ENCODE assay signal across 8 cellular contexts in the genomic region with DNA sequence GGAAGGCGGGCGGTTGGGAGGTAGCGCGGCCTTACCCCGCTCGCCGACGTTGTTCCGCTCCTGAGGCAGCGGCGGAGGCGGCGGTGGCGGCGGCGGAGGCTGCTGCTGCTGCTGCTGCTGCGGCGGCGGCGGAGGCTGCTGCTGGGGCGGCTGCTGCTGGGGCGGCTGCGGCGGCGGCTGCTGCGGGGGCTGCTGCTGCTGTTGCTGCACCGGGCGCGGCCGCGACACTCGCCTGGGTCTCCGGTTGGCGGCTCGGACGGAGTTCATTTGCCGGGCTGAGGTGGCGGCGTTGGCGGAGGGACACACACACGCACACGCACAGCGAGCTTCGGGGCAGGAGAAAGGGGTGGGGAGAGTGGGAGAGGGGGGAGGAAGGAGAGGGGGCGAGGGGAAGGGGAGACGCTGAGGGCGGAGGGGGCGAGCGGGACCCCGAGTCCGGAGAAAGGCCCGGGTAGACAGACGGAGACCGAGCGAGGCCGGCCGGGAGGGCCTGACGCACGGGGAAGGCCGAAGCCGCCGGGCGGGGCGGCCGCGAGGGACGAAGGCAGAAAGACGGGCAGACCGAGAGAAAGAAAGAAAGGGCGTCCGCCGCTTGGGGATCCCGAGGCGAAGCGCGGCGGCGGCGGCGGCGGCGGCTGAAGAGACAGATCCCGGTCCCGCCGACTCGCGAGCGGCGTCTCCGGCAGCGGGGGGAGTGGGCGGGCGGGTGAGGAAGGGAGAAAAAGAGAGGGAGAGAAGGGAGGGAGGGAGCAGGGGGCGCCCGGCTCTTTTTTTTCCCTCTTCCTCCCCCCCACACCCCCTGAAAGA. TPM values are rescaled to one million over a fixed set of nuclear protein-coding genes. Genes with fewer than 3 reads are reported as not detected.
DNase-seq lines count a peak whose midpoint lies in the region; ATAC-seq lines count a peak whose summit lies in the region.

No MANE protein-coding gene starts in this region.

- H3K4ac ChIP-seq in neuronal stem cell (ENCODE audit: low read length) = peak overlapping the region; percentile 95

- peak overlapping the region; percentile 89 for H2AFZ ChIP-seq in neuronal stem cell (ENCODE audit: low read length)

- DNase-seq in A172 (ENCODE audit: low spot score) (peak; percentile 3), RPMI8226 (peak; percentile 62), foreskin melanocyte (peak; percentile 43), neuronal stem cell (ENCODE audit: low spot score) (peak; percentile 80)
- DNase-seq in activated gamma-delta T cell treated with anti-CD3 and anti-CD28 coated beads, Interleukin-2, amount 50 U/mL, for 16 hours (ENCODE audit: low read depth) = peak; percentile 39

- peak overlapping the region; percentile 100 for H3K18ac ChIP-seq in neuronal stem cell (ENCODE audit: low read length)

- H3K36me3 ChIP-seq in neuronal stem cell (replicated peaks in 1 of 2; ENCODE audit: control insufficient read depth in 2 of 2, insufficient read depth in 2 of 2, low read length in 2 of 2) = no peaks in the 10 kb centered on the region
- no peaks in the 10 kb centered on the region for H3K36me3 ChIP-seq in thymus (ENCODE audit: control insufficient read depth, insufficient read depth)

- no CpG with 5 or more reads among the region's 95 CpGs for WGBS in neuronal stem cell (ENCODE audit: extremely low coverage in 2 of 2, insufficient read length in 2 of 2, insufficient replicate concordance in 1 of 2), 2 donors
- under 1% methylated on average over 94 of the region's 95 CpGs for WGBS in thymus

- H3K4me3 ChIP-seq in neuronal stem cell (ENCODE audit: low read length in 2 of 2) = peak overlapping the region; percentile 87 to 90
- peak overlapping the region; percentile 94 for H3K4me3 ChIP-seq in thymus (ENCODE audit: low read length)

- H2BK12ac ChIP-seq in neuronal stem cell (ENCODE audit: low read length) = peak overlapping the region; percentile 46

- H3K27me3 ChIP-seq in neuronal stem cell (ENCODE audit: control insufficient read depth in 3 of 3, insufficient read depth in 3 of 3, low read depth in 1 of 3, low read length in 3 of 3) (no peaks in the 10 kb centered on the region), thymus (ENCODE audit: control insufficient read depth, insufficient read depth) (no peaks in the 10 kb centered on the region)

- peak overlapping the region; percentile 54 for H3K4me2 ChIP-seq in neuronal stem cell (ENCODE audit: insufficient read depth, low read length, poor library complexity, severe bottlenecking)

- peak overlapping the region; percentile 95 for H4K91ac ChIP-seq in neuronal stem cell (ENCODE audit: low read depth, low read length, poor library complexity)

- H3K4me1 ChIP-seq in neuronal stem cell (ENCODE audit: control insufficient read depth in 2 of 2, insufficient read depth in 1 of 2, low read depth in 1 of 2, low read length in 2 of 2) = peaks cover 0 to 4% of the 10 kb centered on the region in 2 donors
- peaks cover 4% of the 10 kb centered on the region for H3K4me1 ChIP-seq in thymus (ENCODE audit: control insufficient read depth, insufficient read depth, low read length)

- ATAC-seq in GM18867 (IDR thresholded peaks at IDR 0.05; ENCODE audit: unreplicated experiment) (peak; percentile 14), HG03378 (IDR thresholded peaks at IDR 0.05; ENCODE audit: unreplicated experiment) (peak; percentile 1)

- H3K14ac ChIP-seq in neuronal stem cell (ENCODE audit: low read length) = peak overlapping the region; percentile 100

- peak overlapping the region; percentile 98 for H3K23ac ChIP-seq in neuronal stem cell (ENCODE audit: low read depth, low read length, poor library complexity)

- peak overlapping the region; percentile 67 for H2BK15ac ChIP-seq in neuronal stem cell (ENCODE audit: low read length)

- peak overlapping the region; percentile 43 for H4K8ac ChIP-seq in neuronal stem cell (ENCODE audit: low read depth, low read length)

- H3K27ac ChIP-seq in neuronal stem cell (replicated peaks; ENCODE audit: low read length) (peak overlapping the region; percentile 100), thymus (ENCODE audit: low read depth) (peak overlapping the region; percentile 95)

- H3K9ac ChIP-seq in neuronal stem cell (ENCODE audit: low read depth, low read length, poor library complexity) = peak overlapping the region; percentile 100

- peak overlapping the region; percentile 94 for H2AK5ac ChIP-seq in neuronal stem cell (ENCODE audit: low read depth, low read length)

- H2BK5ac ChIP-seq in neuronal stem cell (ENCODE audit: low read length) = peak overlapping the region; percentile 99

- H3K9me3 ChIP-seq in neuronal stem cell (replicated peaks in 1 of 2; ENCODE audit: control insufficient read depth in 2 of 2, insufficient read depth in 1 of 2, low read depth in 1 of 2, low read length in 2 of 2) (no peaks in the 10 kb centered on the region), thymus (ENCODE audit: control insufficient read depth) (peaks cover 1% of the 10 kb centered on the region)

- H3K79me1 ChIP-seq in neuronal stem cell (ENCODE audit: low read depth, low read length) = peaks cover 5% of the 10 kb centered on the region

- no peak overlapping the region for H2BK120ac ChIP-seq in neuronal stem cell (ENCODE audit: low read depth, low read length)

RNA-seq across cellular contexts. Expression of a gene that starts 0.6 kb away (rescaled TPM):
- total RNA-seq in A172 (2014; rRNA removed; shearing (Covaris generic)) = 19.9 and 23.6 TPM in 2 replicates
- 44.2 TPM for polyA plus RNA-seq in neuronal stem cell (2013, experiment 1 of 2)
- polyA plus RNA-seq in neuronal stem cell (2013, experiment 2 of 2) = 43.9 TPM
- 55.5 TPM for polyA plus RNA-seq in thymus

Comparison
In these comparisons a context has a peak if more than half of its experiments do, and no peak if none do; other contexts are left out.
1. Peak in every context shown above with its lines: DNase-seq, ATAC-seq, H3K4me3 ChIP-seq and H3K27ac ChIP-seq.
2. DNase-seq: peak in every context shown above with its lines; median percentile 80 in neuronal stem cell; 62 in RPMI8226; 43 in foreskin melanocyte; 39 in activated gamma-delta T cell treated with anti-CD3 and anti-CD28 coated beads, Interleukin-2, amount 50 U/mL, for 16 hours; 3 in A172.